In genomic region chr6:136822379-136823127, GRCh38 we compare ENCODE assay signal across 1 cellular context.
TF ChIP-seq lines count a peak whose summit lies in the region.

TSS of gene PEX7 (plus strand) at chr6:136822592. CDS start at chr6:136822666, 74 bp downstream.

TF ChIP-seq in WTC11, 78 proteins besides CTCF, POLR2A, EP300 and RAD21 (continued from another document and continues in another):
- no peak for TF ChIP-seq ZNF281 (CRISPR knock-in tag; IDR thresholded peaks at IDR 0.05)
- TF ChIP-seq MXD4 (CRISPR knock-in tag; IDR thresholded peaks at IDR 0.05; ENCODE audit: borderline replicate concordance): no peak
- TF ChIP-seq STAT6 (CRISPR knock-in tag; conservative IDR thresholded peaks at IDR 0.05; ENCODE audit: low read depth): no peak
- TF ChIP-seq ZNF232 (CRISPR knock-in tag; IDR thresholded peaks at IDR 0.05): peak; percentile 79; the same call in 1 of the 2 replicates
- 0 out of 2 replicates have a peak, but pooled peaks have one; percentile 47 for TF ChIP-seq CREB1 (CRISPR knock-in tag; IDR thresholded peaks at IDR 0.05)
- TF ChIP-seq FOXP1 (CRISPR knock-in tag; IDR thresholded peaks at IDR 0.05; ENCODE audit: borderline replicate concordance): peak; percentile 46; the same call in 1 of the 2 replicates
- TF ChIP-seq FOXP4 (CRISPR knock-in tag; IDR thresholded peaks at IDR 0.05): 0 out of 2 replicates have a peak, but pooled peaks have one; percentile 47
- TF ChIP-seq AFF4 (CRISPR knock-in tag; IDR thresholded peaks at IDR 0.05; ENCODE audit: borderline replicate concordance): no peak
- TF ChIP-seq ZNF263 (CRISPR knock-in tag; IDR thresholded peaks at IDR 0.05; ENCODE audit: low read depth): 0 out of 2 replicates have a peak, but pooled peaks have one; percentile 50
- TF ChIP-seq FOXJ3 (CRISPR knock-in tag; IDR thresholded peaks at IDR 0.05; ENCODE audit: borderline replicate concordance): no peak
- no peak for TF ChIP-seq ZSCAN18 (CRISPR knock-in tag; IDR thresholded peaks at IDR 0.05)
- TF ChIP-seq E2F4 (CRISPR knock-in tag; IDR thresholded peaks at IDR 0.05; ENCODE audit: borderline replicate concordance, low read depth): no peak
- peak; percentile 93 for TF ChIP-seq HMGXB4 (CRISPR knock-in tag; IDR thresholded peaks at IDR 0.05)
- peak; percentile 77; the same call in 1 of the 2 replicates for TF ChIP-seq MAX (CRISPR knock-in tag; IDR thresholded peaks at IDR 0.05)
- TF ChIP-seq CDX4 (CRISPR knock-in tag; IDR thresholded peaks at IDR 0.05; ENCODE audit: borderline replicate concordance): no peak
- no peak for TF ChIP-seq ZNF425 (CRISPR knock-in tag; conservative IDR thresholded peaks at IDR 0.05)
- no peak for TF ChIP-seq PREB (CRISPR knock-in tag; IDR thresholded peaks at IDR 0.05; ENCODE audit: borderline replicate concordance)
- peak; percentile 67; the same call in 1 of the 2 replicates for TF ChIP-seq FOXK1 (CRISPR knock-in tag; IDR thresholded peaks at IDR 0.05)
- no peak for TF ChIP-seq ZNF671 (CRISPR knock-in tag; IDR thresholded peaks at IDR 0.05)
- TF ChIP-seq E2F5 (CRISPR knock-in tag; IDR thresholded peaks at IDR 0.05): peak; percentile 67; the same call in 1 of the 2 replicates
